Comparison of ENCODE assay signal across 1 cellular context in the genomic region with DNA sequence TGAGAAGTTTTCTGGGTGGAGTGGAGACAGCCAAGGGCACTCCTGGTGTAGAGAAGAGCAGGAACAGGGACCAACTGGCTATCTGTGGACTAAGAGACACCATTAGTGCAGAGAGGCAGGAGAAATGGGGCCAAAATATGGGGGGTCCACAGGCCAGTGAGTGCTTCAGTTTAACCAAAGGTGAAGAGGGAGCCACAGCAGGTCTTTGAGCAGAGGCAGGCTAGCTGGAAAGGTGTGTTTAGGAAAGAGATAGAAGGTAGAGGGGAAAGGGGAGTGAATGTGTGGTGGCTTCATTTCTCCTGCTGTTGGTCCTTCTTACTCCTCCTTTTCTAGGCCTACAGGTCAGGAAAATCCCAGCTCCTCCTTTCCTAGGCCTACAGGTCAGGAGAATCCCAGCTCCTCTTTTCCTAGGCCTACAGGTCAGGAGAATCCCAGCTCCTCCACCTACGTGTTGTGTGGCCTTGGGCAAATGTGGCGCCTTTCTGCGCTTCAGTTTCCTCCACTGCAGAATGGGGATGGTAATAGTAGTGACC.
TF ChIP-seq lines count a peak whose summit lies in the region.

No MANE protein-coding gene starts in this region.

TF ChIP-seq in SK-N-SH, 30 proteins besides CTCF, POLR2A, EP300 and RAD21 (continued from another document):
- TF ChIP-seq NRF1 (IDR thresholded peaks at IDR 0.05; ENCODE audit: low read depth, low read length) (no peak), ELF1 (IDR thresholded peaks at IDR 0.05) (no peak), JUND (IDR thresholded peaks at IDR 0.05) (no peak), YY1 (IDR thresholded peaks at IDR 0.05; ENCODE audit: low read depth) (no peak), RXRA (IDR thresholded peaks at IDR 0.05; ENCODE audit: borderline replicate concordance, low read depth) (no peak), FOXJ3 (CRISPR knock-in tag; IDR thresholded peaks at IDR 0.05) (no peak), MEF2A (IDR thresholded peaks at IDR 0.05; ENCODE audit: borderline replicate concordance, low read depth) (no peak), TEAD4 (IDR thresholded peaks at IDR 0.05; ENCODE audit: borderline replicate concordance, insufficient read depth) (no peak), FOSL2 (IDR thresholded peaks at IDR 0.05; ENCODE audit: borderline replicate concordance, low read depth) (no peak), MXI1 (IDR thresholded peaks at IDR 0.05; ENCODE audit: low read depth, low read length) (no peak)
- TF ChIP-seq, protein P1, sequence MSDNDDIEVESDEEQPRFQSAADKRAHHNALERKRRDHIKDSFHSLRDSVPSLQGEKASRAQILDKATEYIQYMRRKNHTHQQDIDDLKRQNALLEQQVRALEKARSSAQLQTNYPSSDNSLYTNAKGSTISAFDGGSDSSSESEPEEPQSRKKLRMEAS (IDR thresholded peaks at IDR 0.05; ENCODE audit: low read depth): no peak
- TF ChIP-seq, protein P2, sequence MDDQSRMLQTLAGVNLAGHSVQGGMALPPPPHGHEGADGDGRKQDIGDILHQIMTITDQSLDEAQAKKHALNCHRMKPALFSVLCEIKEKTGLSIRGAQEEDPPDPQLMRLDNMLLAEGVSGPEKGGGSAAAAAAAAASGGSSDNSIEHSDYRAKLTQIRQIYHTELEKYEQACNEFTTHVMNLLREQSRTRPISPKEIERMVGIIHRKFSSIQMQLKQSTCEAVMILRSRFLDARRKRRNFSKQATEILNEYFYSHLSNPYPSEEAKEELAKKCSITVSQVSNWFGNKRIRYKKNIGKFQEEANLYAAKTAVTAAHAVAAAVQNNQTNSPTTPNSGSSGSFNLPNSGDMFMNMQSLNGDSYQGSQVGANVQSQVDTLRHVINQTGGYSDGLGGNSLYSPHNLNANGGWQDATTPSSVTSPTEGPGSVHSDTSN (IDR thresholded peaks at IDR 0.05): no peak
- TF ChIP-seq, protein P3, sequence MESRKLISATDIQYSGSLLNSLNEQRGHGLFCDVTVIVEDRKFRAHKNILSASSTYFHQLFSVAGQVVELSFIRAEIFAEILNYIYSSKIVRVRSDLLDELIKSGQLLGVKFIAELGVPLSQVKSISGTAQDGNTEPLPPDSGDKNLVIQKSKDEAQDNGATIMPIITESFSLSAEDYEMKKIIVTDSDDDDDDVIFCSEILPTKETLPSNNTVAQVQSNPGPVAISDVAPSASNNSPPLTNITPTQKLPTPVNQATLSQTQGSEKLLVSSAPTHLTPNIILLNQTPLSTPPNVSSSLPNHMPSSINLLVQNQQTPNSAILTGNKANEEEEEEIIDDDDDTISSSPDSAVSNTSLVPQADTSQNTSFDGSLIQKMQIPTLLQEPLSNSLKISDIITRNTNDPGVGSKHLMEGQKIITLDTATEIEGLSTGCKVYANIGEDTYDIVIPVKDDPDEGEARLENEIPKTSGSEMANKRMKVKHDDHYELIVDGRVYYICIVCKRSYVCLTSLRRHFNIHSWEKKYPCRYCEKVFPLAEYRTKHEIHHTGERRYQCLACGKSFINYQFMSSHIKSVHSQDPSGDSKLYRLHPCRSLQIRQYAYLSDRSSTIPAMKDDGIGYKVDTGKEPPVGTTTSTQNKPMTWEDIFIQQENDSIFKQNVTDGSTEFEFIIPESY (IDR thresholded peaks at IDR 0.05; ENCODE audit: borderline replicate concordance, low read depth): no peak
